ENCODE assay signal across 1 cellular context in genomic region chr12:130754234-130755001, GRCh38.
TF ChIP-seq lines count a peak whose summit lies in the region.

No MANE protein-coding gene starts in this region.

TF ChIP-seq in HepG2, 621 proteins besides CTCF, POLR2A, EP300 and RAD21 (continued from another document and continues in another):
- TF ChIP-seq ZNF704 (CRISPR knock-in tag; IDR thresholded peaks at IDR 0.05; ENCODE audit: borderline replicate concordance) (no peak), ZNF850 (CRISPR knock-in tag; conservative IDR thresholded peaks at IDR 0.05) (no peak), ADNP (CRISPR knock-in tag; IDR thresholded peaks at IDR 0.05) (no peak), TBX3 (IDR thresholded peaks at IDR 0.05; ENCODE audit: borderline replicate concordance) (no peak), KLF15 (CRISPR knock-in tag; IDR thresholded peaks at IDR 0.05; ENCODE audit: borderline replicate concordance) (no peak), NR3C1 (CRISPR knock-in tag; IDR thresholded peaks at IDR 0.05) (no peak), ZNF749 (CRISPR knock-in tag; IDR thresholded peaks at IDR 0.05; ENCODE audit: borderline replicate concordance) (no peak), ARID4A (CRISPR knock-in tag; IDR thresholded peaks at IDR 0.05; ENCODE audit: borderline replicate concordance) (no peak), ZFP41 (CRISPR knock-in tag; IDR thresholded peaks at IDR 0.05; ENCODE audit: borderline replicate concordance) (no peak), MYPOP (CRISPR knock-in tag; IDR thresholded peaks at IDR 0.05) (no peak), GMEB1 (CRISPR knock-in tag; IDR thresholded peaks at IDR 0.05; ENCODE audit: borderline replicate concordance) (no peak), PRMT3 (CRISPR knock-in tag; IDR thresholded peaks at IDR 0.05; ENCODE audit: borderline replicate concordance, low read depth) (no peak), ZNF562 (CRISPR knock-in tag; IDR thresholded peaks at IDR 0.05; ENCODE audit: borderline replicate concordance) (no peak), MBNL3 (CRISPR knock-in tag; conservative IDR thresholded peaks at IDR 0.05) (no peak), LCORL (IDR thresholded peaks at IDR 0.05) (peak; percentile 92), LCORL (CRISPR knock-in tag; IDR thresholded peaks at IDR 0.05) (no peak), ZNF501 (CRISPR knock-in tag; IDR thresholded peaks at IDR 0.05) (no peak), HNRNPL (IDR thresholded peaks at IDR 0.05; ENCODE audit: low read depth, low read length) (no peak), AGO2 (optimal IDR thresholded peaks at IDR 0.05; ENCODE audit: low read depth, low read length) (no peak), GATAD2A (CRISPR knock-in tag; IDR thresholded peaks at IDR 0.05) (no peak), ZNF17 (CRISPR knock-in tag; IDR thresholded peaks at IDR 0.05) (no peak), ZNF34 (CRISPR knock-in tag; IDR thresholded peaks at IDR 0.05; ENCODE audit: borderline replicate concordance) (no peak), ZNF441 (CRISPR knock-in tag; IDR thresholded peaks at IDR 0.05; ENCODE audit: borderline replicate concordance) (no peak), CSRNP1 (CRISPR knock-in tag; IDR thresholded peaks at IDR 0.05) (no peak), NFE2L2 (IDR thresholded peaks at IDR 0.05; ENCODE audit: low read length) (no peak), ZNF263 (CRISPR knock-in tag; IDR thresholded peaks at IDR 0.05) (no peak), NR1H2 (CRISPR knock-in tag; IDR thresholded peaks at IDR 0.05; ENCODE audit: borderline replicate concordance, low read depth) (no peak), ZNF724P (CRISPR knock-in tag; IDR thresholded peaks at IDR 0.05; ENCODE audit: borderline replicate concordance) (no peak), ZBTB8A (CRISPR knock-in tag; IDR thresholded peaks at IDR 0.05; ENCODE audit: borderline replicate concordance, low read depth) (no peak), ZGPAT (CRISPR knock-in tag; IDR thresholded peaks at IDR 0.05) (no peak), ELK4 (CRISPR knock-in tag; IDR thresholded peaks at IDR 0.05; ENCODE audit: borderline replicate concordance) (no peak), AHDC1 (CRISPR knock-in tag; IDR thresholded peaks at IDR 0.05; ENCODE audit: borderline replicate concordance) (no peak), SPEN (CRISPR knock-in tag; IDR thresholded peaks at IDR 0.05; ENCODE audit: low read depth) (no peak), ZNF678 (CRISPR knock-in tag; IDR thresholded peaks at IDR 0.05) (no peak), ZNF343 (CRISPR knock-in tag; IDR thresholded peaks at IDR 0.05) (no peak), NR2C2 (CRISPR knock-in tag; IDR thresholded peaks at IDR 0.05; ENCODE audit: borderline replicate concordance) (peak; percentile 76), ZBTB26 (CRISPR knock-in tag; IDR thresholded peaks at IDR 0.05; ENCODE audit: borderline replicate concordance) (no peak)
